1 cellular context compared by ENCODE assay signal in genomic region chr3:183375337-183375736, GRCh38.
TF ChIP-seq lines count a peak whose summit lies in the region.

No MANE protein-coding gene starts in this region.

TF ChIP-seq in K562, 482 proteins besides CTCF, POLR2A, EP300 and RAD21 (continued from another document):
- TF ChIP-seq, protein P1, sequence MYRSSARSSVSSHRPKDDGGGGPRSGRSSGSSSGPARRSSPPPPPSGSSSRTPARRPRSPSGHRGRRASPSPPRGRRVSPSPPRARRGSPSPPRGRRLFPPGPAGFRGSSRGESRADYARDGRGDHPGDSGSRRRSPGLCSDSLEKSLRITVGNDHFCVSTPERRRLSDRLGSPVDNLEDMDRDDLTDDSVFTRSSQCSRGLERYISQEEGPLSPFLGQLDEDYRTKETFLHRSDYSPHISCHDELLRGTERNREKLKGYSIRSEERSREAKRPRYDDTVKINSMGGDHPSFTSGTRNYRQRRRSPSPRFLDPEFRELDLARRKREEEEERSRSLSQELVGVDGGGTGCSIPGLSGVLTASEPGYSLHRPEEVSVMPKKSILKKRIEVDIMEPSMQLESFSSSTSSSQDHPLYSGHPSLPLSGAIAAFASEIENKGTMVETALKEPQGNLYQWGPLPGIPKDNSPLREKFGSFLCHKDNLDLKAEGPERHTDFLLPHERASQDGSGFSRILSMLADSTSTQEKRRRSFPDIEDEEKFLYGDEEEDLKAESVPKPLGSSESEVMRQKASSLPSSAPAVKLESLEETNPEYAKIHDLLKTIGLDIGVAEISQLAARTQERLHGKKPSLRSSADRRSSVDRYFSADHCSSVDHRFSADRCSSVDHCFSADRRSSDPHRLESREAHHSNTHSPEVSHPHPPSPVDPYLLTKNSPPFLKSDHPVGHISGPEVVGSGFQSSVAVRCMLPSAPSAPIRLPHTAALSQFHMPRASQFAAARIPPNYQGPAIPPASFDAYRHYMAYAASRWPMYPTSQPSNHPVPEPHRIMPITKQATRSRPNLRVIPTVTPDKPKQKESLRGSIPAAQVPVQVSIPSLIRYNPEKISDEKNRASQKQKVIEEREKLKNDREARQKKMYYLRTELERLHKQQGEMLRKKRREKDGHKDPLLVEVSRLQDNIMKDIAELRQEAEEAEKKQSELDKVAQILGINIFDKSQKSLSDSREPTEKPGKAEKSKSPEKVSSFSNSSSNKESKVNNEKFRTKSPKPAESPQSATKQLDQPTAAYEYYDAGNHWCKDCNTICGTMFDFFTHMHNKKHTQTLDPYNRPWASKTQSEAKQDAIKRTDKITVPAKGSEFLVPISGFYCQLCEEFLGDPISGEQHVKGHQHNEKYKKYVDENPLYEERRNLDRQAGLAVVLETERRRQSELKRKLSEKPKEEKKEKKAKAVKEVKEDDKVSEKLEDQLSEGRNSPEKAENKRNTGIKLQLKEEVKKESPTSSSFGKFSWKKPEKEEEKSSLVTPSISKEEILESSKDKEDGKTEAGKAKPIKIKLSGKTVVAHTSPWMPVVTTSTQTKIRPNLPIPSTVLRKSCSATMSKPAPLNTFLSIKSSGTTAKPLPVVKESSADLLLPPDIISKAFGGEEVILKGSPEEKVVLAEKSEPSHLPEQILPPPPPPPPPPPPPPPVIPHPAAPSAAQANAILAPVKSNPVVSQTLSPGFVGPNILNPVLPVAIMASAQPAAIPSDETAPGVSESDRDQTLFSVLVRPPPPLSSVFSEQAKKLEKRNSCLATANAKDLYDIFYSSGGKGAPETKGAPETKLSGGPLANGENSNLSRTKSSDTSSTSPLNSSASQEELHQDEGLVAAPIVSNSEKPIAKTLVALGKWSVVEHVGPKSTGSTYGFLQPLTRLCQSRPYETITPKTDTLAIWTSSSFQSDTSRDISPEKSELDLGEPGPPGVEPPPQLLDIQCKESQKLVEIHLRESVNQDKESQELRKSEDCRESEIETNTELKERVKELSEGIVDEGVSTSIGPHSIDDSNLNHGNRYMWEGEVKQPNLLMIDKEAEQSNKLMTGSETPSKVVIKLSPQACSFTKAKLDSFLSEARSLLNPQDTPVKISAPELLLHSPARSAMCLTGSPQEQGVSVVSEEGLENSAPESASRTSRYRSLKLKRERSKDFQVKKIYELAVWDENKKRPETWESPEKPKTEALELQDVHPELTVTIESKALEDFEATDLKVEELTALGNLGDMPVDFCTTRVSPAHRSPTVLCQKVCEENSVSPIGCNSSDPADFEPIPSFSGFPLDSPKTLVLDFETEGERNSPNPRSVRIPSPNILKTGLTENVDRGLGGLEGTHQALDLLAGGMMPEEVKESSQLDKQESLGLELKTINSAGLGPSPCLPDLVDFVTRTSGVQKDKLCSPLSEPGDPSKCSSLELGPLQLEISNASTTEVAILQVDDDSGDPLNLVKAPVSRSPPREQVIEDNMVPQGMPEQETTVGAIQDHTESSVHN (IDR thresholded peaks at IDR 0.05; ENCODE audit: borderline replicate concordance in 1 of 2, low read depth in 1 of 2): no peak
- TF ChIP-seq, protein P2, sequence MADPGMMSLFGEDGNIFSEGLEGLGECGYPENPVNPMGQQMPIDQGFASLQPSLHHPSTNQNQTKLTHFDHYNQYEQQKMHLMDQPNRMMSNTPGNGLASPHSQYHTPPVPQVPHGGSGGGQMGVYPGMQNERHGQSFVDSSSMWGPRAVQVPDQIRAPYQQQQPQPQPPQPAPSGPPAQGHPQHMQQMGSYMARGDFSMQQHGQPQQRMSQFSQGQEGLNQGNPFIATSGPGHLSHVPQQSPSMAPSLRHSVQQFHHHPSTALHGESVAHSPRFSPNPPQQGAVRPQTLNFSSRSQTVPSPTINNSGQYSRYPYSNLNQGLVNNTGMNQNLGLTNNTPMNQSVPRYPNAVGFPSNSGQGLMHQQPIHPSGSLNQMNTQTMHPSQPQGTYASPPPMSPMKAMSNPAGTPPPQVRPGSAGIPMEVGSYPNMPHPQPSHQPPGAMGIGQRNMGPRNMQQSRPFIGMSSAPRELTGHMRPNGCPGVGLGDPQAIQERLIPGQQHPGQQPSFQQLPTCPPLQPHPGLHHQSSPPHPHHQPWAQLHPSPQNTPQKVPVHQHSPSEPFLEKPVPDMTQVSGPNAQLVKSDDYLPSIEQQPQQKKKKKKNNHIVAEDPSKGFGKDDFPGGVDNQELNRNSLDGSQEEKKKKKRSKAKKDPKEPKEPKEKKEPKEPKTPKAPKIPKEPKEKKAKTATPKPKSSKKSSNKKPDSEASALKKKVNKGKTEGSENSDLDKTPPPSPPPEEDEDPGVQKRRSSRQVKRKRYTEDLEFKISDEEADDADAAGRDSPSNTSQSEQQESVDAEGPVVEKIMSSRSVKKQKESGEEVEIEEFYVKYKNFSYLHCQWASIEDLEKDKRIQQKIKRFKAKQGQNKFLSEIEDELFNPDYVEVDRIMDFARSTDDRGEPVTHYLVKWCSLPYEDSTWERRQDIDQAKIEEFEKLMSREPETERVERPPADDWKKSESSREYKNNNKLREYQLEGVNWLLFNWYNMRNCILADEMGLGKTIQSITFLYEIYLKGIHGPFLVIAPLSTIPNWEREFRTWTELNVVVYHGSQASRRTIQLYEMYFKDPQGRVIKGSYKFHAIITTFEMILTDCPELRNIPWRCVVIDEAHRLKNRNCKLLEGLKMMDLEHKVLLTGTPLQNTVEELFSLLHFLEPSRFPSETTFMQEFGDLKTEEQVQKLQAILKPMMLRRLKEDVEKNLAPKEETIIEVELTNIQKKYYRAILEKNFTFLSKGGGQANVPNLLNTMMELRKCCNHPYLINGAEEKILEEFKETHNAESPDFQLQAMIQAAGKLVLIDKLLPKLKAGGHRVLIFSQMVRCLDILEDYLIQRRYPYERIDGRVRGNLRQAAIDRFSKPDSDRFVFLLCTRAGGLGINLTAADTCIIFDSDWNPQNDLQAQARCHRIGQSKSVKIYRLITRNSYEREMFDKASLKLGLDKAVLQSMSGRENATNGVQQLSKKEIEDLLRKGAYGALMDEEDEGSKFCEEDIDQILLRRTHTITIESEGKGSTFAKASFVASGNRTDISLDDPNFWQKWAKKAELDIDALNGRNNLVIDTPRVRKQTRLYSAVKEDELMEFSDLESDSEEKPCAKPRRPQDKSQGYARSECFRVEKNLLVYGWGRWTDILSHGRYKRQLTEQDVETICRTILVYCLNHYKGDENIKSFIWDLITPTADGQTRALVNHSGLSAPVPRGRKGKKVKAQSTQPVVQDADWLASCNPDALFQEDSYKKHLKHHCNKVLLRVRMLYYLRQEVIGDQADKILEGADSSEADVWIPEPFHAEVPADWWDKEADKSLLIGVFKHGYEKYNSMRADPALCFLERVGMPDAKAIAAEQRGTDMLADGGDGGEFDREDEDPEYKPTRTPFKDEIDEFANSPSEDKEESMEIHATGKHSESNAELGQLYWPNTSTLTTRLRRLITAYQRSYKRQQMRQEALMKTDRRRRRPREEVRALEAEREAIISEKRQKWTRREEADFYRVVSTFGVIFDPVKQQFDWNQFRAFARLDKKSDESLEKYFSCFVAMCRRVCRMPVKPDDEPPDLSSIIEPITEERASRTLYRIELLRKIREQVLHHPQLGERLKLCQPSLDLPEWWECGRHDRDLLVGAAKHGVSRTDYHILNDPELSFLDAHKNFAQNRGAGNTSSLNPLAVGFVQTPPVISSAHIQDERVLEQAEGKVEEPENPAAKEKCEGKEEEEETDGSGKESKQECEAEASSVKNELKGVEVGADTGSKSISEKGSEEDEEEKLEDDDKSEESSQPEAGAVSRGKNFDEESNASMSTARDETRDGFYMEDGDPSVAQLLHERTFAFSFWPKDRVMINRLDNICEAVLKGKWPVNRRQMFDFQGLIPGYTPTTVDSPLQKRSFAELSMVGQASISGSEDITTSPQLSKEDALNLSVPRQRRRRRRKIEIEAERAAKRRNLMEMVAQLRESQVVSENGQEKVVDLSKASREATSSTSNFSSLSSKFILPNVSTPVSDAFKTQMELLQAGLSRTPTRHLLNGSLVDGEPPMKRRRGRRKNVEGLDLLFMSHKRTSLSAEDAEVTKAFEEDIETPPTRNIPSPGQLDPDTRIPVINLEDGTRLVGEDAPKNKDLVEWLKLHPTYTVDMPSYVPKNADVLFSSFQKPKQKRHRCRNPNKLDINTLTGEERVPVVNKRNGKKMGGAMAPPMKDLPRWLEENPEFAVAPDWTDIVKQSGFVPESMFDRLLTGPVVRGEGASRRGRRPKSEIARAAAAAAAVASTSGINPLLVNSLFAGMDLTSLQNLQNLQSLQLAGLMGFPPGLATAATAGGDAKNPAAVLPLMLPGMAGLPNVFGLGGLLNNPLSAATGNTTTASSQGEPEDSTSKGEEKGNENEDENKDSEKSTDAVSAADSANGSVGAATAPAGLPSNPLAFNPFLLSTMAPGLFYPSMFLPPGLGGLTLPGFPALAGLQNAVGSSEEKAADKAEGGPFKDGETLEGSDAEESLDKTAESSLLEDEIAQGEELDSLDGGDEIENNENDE (IDR thresholded peaks at IDR 0.05; ENCODE audit: low read depth, low read length): no peak
- no peak for TF ChIP-seq ZNF75A (CRISPR knock-in tag; IDR thresholded peaks at IDR 0.05)
- no peak for TF ChIP-seq ZBTB7A (IDR thresholded peaks at IDR 0.05; ENCODE audit: borderline replicate concordance, control insufficient read depth, low read depth, low read length)
- TF ChIP-seq ARID3A (IDR thresholded peaks at IDR 0.05; ENCODE audit: borderline replicate concordance, low read depth, low read length): no peak
- no peak for TF ChIP-seq ZFP30 (CRISPR knock-in tag; IDR thresholded peaks at IDR 0.05; ENCODE audit: borderline replicate concordance)
- TF ChIP-seq ZNF830 (CRISPR knock-in tag; IDR thresholded peaks at IDR 0.05): no peak
- TF ChIP-seq FOSL1 (tag; conservative IDR thresholded peaks at IDR 0.05): 0 out of 2 replicates have a peak, but pooled peaks have one; percentile 20
- TF ChIP-seq, protein P3, sequence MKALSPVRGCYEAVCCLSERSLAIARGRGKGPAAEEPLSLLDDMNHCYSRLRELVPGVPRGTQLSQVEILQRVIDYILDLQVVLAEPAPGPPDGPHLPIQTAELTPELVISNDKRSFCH (CRISPR knock-in tag; IDR thresholded peaks at IDR 0.05): no peak
- TF ChIP-seq, protein P3 (tag; IDR thresholded peaks at IDR 0.05): no peak
